In the genomic region with DNA sequence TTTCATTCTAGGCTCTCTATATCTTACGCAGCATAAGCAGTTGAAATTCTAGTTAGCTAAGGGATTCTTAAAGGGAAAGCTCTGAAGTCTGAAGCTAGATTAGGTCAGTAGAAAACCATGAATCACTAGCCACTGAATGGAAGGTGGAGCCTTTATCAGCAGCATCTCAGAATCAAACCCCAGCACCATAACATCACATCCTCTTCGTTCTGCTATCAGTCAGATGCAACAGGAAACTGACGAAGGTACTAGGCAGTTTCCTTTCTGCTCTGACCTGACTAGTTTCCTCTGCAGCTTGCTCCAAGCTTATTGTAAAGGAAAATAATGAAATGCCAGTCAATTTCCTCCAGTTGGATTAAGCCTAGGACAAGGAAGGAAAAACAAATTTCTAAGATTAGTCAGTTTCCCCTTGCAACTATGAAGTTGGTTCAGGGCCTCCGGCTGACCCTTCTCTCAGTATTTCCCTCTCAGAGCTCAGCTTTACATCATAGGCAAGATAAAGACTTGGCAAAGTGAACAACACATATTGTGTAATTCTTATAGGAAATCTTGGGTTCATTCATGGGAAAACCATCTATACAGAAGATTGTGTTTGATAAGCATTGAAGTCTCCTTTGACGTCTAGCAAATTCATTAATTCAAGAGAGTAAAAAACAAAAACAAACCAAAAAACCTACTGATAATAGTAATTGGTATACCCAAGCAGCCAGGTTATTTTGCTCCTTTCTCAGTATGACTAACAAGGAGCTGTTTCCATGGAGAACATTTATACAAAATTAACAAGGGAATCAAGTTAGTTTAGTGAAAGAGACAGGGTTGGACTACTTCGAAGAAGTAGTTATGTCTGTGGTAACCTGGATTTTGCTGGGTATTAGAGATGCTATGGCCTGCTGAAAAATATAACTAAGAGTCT, we compare ENCODE assay signal across 8 cellular contexts.
DNase-seq lines count a peak whose midpoint lies in the region; ATAC-seq and TF ChIP-seq lines count a peak whose summit lies in the region.

No MANE protein-coding gene starts in this region.

- ATAC-seq in GM18517 (IDR thresholded peaks at IDR 0.05; ENCODE audit: unreplicated experiment) (peak; percentile 97), HG02884 (IDR thresholded peaks at IDR 0.05; ENCODE audit: unreplicated experiment) (peak; percentile 96)
- peak; percentile 99 for ATAC-seq in stimulated activated naive CD8-positive, alpha-beta T cell treated with anti-CD3 and anti-CD28 coated beads, Interleukin-15, Interleukin-2, amounts not matched to agents 100 U/mL and 50 U/mL, for 24 hours

- peak overlapping the region; percentile 22 for H3K4me3 ChIP-seq in adipocyte (ENCODE audit: low read length)

- CTCF ChIA-PET in RWPE1 (lab: Yijun Ruan, JAX) = interaction anchor here (0.5 to 0.8 kb wide), 2 partner anchors 15 to 39 kb away, joined by 3 to 4 read pairs; no protein-coding TSS in a partner anchor

- POLR2A ChIA-PET in RWPE1 (lab: Yijun Ruan, JAX; ENCODE audit: low non-redundant PET) = no interaction called here

- H3K4me1 ChIP-seq in adipocyte (ENCODE audit: control insufficient read depth, insufficient read depth, low read length) = peaks cover 13% of the 10 kb centered on the region

- peak; percentile 63 for DNase-seq in RWPE1 (ENCODE audit: low spot score)
- peak; percentile 88 for DNase-seq in adipocyte (ENCODE audit: low read depth)
- DNase-seq in stimulated activated naive CD8-positive, alpha-beta T cell treated with anti-CD3 and anti-CD28 coated beads, Interleukin-15, Interleukin-2, amounts not matched to agents 100 U/mL and 50 U/mL, for 24 hours = peak; percentile 32
- no peak for DNase-seq in NCI-H526 treated with DMSO at 0.1 percent for 48 hours (lab: John Stamatoyannopoulos, UW)
- DNase-seq in SW480 (ENCODE audit: low spot score) = no peak

- H3K27me3 ChIP-seq in adipocyte (replicated peaks; ENCODE audit: control insufficient read depth, insufficient read depth, low read length) = no peaks in the 10 kb centered on the region
- no peaks in the 10 kb centered on the region for H3K27me3 ChIP-seq in layer of hippocampus (ENCODE audit: control insufficient read depth, insufficient read depth, low read length)

- peak overlapping the region; percentile 54 for H3K9ac ChIP-seq in adipocyte (ENCODE audit: low read length)

- TF ChIP-seq CTCF in RWPE1 (conservative IDR thresholded peaks at IDR 0.05; ENCODE audit: low read depth) = no peak

- H3K36me3 ChIP-seq in adipocyte (ENCODE audit: control insufficient read depth, insufficient read depth, low read length, severe bottlenecking) = no peaks in the 10 kb centered on the region

- peak overlapping the region; percentile 76; the same call in 1 of the 2 replicates for H3K27ac ChIP-seq in RWPE1
- H3K27ac ChIP-seq in layer of hippocampus (ENCODE audit: low read depth, low read length) = peak overlapping the region; percentile 18

- H3K9me3 ChIP-seq in adipocyte (ENCODE audit: control insufficient read depth, low read length) = no peaks in the 10 kb centered on the region

Comparison
In these comparisons a context has a peak if more than half of its experiments do, and no peak if none do; other contexts are left out.
1. DNase-seq: peak in RWPE1 (single experiment), adipocyte (single experiment) and stimulated activated naive CD8-positive, alpha-beta T cell treated with anti-CD3 and anti-CD28 coated beads, Interleukin-15, Interleukin-2, amounts not matched to agents 100 U/mL and 50 U/mL, for 24 hours (single experiment); none in NCI-H526 treated with DMSO at 0.1 percent for 48 hours (single experiment) and SW480 (single experiment).
2. Peak in every context shown above with its lines, with median percentiles within 50 percentile points of each other: ATAC-seq.